ENCODE assay signal across 8 cellular contexts in genomic region chr17:59892251-59892848, GRCh38. TPM values are rescaled to one million over a fixed set of nuclear protein-coding genes. Genes with fewer than 3 reads are reported as not detected.
DNase-seq lines count a peak whose midpoint lies in the region; ATAC-seq, FAIRE-seq and TF ChIP-seq lines count a peak whose summit lies in the region.

No MANE protein-coding gene starts in this region.

- H3K4me3 ChIP-seq in bronchial epithelial cell (ENCODE audit: low read depth, low read length) (peak overlapping the region; percentile 74), lower leg skin (ENCODE audit: low read depth, poor library complexity, severe bottlenecking) (peak overlapping the region; percentile 52), tibial nerve (peak overlapping the region; percentile 91 to 100 (median 96))

- H3K4me1 ChIP-seq in tibial nerve: peaks cover 0 to 49% (median 21%) of the 10 kb centered on the region in 4 donors

- H3K27ac ChIP-seq in CD4-positive, alpha-beta T cell (ENCODE audit: low read depth, low read length): peak overlapping the region; percentile 76
- peak overlapping the region; percentile 80 for H3K27ac ChIP-seq in KOPT-K1 (ENCODE audit: low read depth, low read length, poor library complexity, severe bottlenecking)
- H3K27ac ChIP-seq in tibial nerve: peak overlapping the region; percentile 19 to 97 (median 90)

- H3K36me3 ChIP-seq in KOPT-K1 (ENCODE audit: insufficient read depth, low read length) (peaks cover 41% of the 10 kb centered on the region), bronchial epithelial cell (ENCODE audit: control insufficient read depth, insufficient read depth, low read length) (no peaks in the 10 kb centered on the region), tibial nerve (peaks cover 0 to 34% (median 0%) of the 10 kb centered on the region in 3 donors)

- H3K27ac Mint-ChIP-seq in CD4-positive, alpha-beta T cell: peak overlapping the region; percentile 94

- peaks cover 58% of the 10 kb centered on the region for H3K36me3 Mint-ChIP-seq in CD4-positive, alpha-beta T cell (ENCODE audit: low read depth)

- no peak for TF ChIP-seq CTCF in CD4-positive, alpha-beta T cell (IDR thresholded peaks at IDR 0.05)
- TF ChIP-seq CTCF in bronchial epithelial cell (IDR thresholded peaks at IDR 0.05; ENCODE audit: insufficient read depth, low read length, severe bottlenecking): no peak
- no peak for TF ChIP-seq CTCF in lower leg skin (IDR thresholded peaks at IDR 0.05)
- no peak for TF ChIP-seq CTCF in tibial nerve (IDR thresholded peaks at IDR 0.05)

- no peak for ATAC-seq in CD4-positive, alpha-beta T cell (ENCODE audit: poor library complexity)
- ATAC-seq in GM21737 (IDR thresholded peaks at IDR 0.05; ENCODE audit: unreplicated experiment): peak; percentile 56

- H3K9me3 Mint-ChIP-seq in CD4-positive, alpha-beta T cell: no peaks in the 10 kb centered on the region

- TF ChIP-seq POLR2A in lower leg skin (IDR thresholded peaks at IDR 0.05) (no peak), tibial nerve (IDR thresholded peaks at IDR 0.05) (no peak)

- no peak for FAIRE-seq in bronchial epithelial cell (lab: Jason Lieb, UNC)

- H3K4me3 Mint-ChIP-seq in CD4-positive, alpha-beta T cell: peak overlapping the region; percentile 98

- no peaks in the 10 kb centered on the region for H3K9me3 ChIP-seq in CD4-positive, alpha-beta T cell (ENCODE audit: control insufficient read depth, low read length)
- no peaks in the 10 kb centered on the region for H3K9me3 ChIP-seq in KOPT-K1 (ENCODE audit: insufficient read depth, low read length, poor library complexity, severe bottlenecking)
- no peaks in the 10 kb centered on the region for H3K9me3 ChIP-seq in tibial nerve

- CTCF ChIA-PET in CD4-positive, alpha-beta T cell (lab: Charles Lee): interaction anchor here (0.7 to 1.9 kb wide), 3 partner anchors 21 to 138 kb away, joined by 3 to 6 read pairs (median 4); no protein-coding TSS in a partner anchor

- H3K27me3 Mint-ChIP-seq in CD4-positive, alpha-beta T cell: no peaks in the 10 kb centered on the region

- POLR2A ChIA-PET in CD4-positive, alpha-beta T cell (lab: Charles Lee): interaction anchor here (0.6 to 3.2 kb wide), 18 partner anchors 13 to 785 kb away, joined by 3 to 35 read pairs (median 4); partner anchors contain the start of genes BCAS3, CLTC, DHX40 and PTRH2

- no peaks in the 10 kb centered on the region for H3K27me3 ChIP-seq in CD4-positive, alpha-beta T cell (ENCODE audit: control insufficient read depth, insufficient read depth, low read length)
- no peaks in the 10 kb centered on the region for H3K27me3 ChIP-seq in bronchial epithelial cell (ENCODE audit: control insufficient read depth, insufficient read depth, low read length)
- no peaks in the 10 kb centered on the region for H3K27me3 ChIP-seq in tibial nerve

- intact Hi-C loops in CD4-positive, alpha-beta T cell (cut with DNase I, micrococcal nuclease): loop anchor here (5.0 kb wide), 5 partner anchors 55 to 785 kb away; partner anchors contain the start of genes CLTC (in 1 of the 2), RNFT1 (in 1 of the 2), TRIM37 (in 1 of the 2) and USP32 (in 1 of the 2)
- intact Hi-C loops in lower leg skin (cut with DNase I; ENCODE audit: low total_unique reads): no loop called here

- DNase-seq in CD4-positive, alpha-beta T cell: no peak
- DNase-seq in bronchial epithelial cell (ENCODE audit: low read depth) (no peak), lower leg skin (ENCODE audit: low spot score in 2 of 2) (peak in 1 of 2 donors; percentile 88), tibial nerve (ENCODE audit: low spot score in 2 of 2) (no peak), NCI-H510A treated with DMSO at 0.1 percent for 48 hours (lab: John Stamatoyannopoulos, UW) (no peak), HuH-7.5 (ENCODE audit: low spot score) (no peak)

- no peak for TF ChIP-seq EP300 in tibial nerve (IDR thresholded peaks at IDR 0.05)

- peaks cover 63% of the 10 kb centered on the region for H3K4me1 Mint-ChIP-seq in CD4-positive, alpha-beta T cell (ENCODE audit: low read depth)

- 9 to 10% methylated on average over 21 of the region's 21 CpGs for WGBS in lower leg skin, 2 donors
- WGBS in tibial nerve, 2 donors: 9 to 10% methylated on average over 21 of the region's 21 CpGs

RNA-seq across cellular contexts. Expression of gene TUBD1, which starts 0.4 kb away (rescaled TPM):
- total RNA-seq in CD4-positive, alpha-beta T cell: 1 to 10 TPM; 7.3 to 9.4 TPM
- total RNA-seq in bronchial epithelial cell (7.6 TPM in 2 replicates), lower leg skin (10 to 100 TPM in 2 of 4 donors, 1 to 10 TPM in 2; 8.2 to 22.5 (median 13.2) TPM), tibial nerve (10 to 100 TPM in 2 of 4 donors, 1 to 10 TPM in 2; 4.2 to 16.5 (median 8.4) TPM)

RNA-seq across cellular contexts. Expression of gene RPS6KB1, which starts 0.6 kb away (rescaled TPM):
- 100 to 1,000 TPM; 129 to 135 TPM for total RNA-seq in CD4-positive, alpha-beta T cell
- total RNA-seq in bronchial epithelial cell: 37.1 and 39.0 TPM in 2 replicates
- total RNA-seq in lower leg skin: 10 to 100 TPM; 21.3 to 52.5 (median 28.2) TPM
- total RNA-seq in tibial nerve: 10 to 100 TPM; 33.6 to 48.3 (median 43.2) TPM
